16 cellular contexts compared by ENCODE assay signal in the genomic region with DNA sequence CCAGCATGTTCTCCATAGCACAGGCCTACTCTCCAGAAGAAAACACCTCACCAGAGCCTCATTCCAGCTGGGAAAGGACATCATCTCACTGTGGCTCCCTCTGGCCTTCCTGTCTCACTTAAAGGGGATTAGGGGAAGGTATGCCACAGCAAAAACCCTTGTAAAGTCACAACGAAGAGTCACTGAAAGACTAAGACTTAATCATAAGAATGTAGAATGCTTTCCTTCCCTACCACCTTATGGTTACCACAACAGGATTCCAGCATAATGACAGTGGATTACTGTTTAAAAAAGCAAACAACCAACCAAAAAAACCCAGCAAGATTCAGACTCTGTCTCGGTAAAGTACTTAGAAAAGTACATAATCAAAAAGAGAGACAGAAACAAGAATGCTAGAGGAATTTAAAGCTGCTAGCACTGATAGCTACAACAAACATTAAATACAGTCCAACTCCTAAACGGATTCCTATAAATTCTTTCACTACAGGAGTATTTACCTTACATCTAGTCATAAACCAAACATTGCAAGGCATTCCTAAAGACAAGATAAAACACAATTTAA.
DNase-seq lines count a peak whose midpoint lies in the region; ATAC-seq and TF ChIP-seq lines count a peak whose summit lies in the region.
"Had no signal": no experiment of that assay in that cellular context is flagged by ENCODE, and none has a peak within 500 bp of the region (broad histone marks: within the 10 kb centered on the region; RNA-seq: fewer than 3 reads in every experiment).

No MANE protein-coding gene starts in this region.

- TF ChIP-seq CTCF in AG04449 (IDR thresholded peaks at IDR 0.05; ENCODE audit: insufficient read depth, low read length, missing control alignments) (no peak), GM23338 (conservative IDR thresholded peaks at IDR 0.05; ENCODE audit: low read depth in 2 of 2) (no peak)

- H4K20me1 ChIP-seq in GM23338 (replicated peaks; ENCODE audit: insufficient read depth) = no peaks in the 10 kb centered on the region

- no peak for ATAC-seq in memory B cell (ENCODE audit: low read depth)
- ATAC-seq in GM18517 (IDR thresholded peaks at IDR 0.05; ENCODE audit: unreplicated experiment) = no peak
- ATAC-seq in HG03045 (IDR thresholded peaks at IDR 0.05; ENCODE audit: unreplicated experiment) = no peak
- no peak for ATAC-seq in GM23338
- ATAC-seq: left cardiac atrium had no signal

- H2AFZ ChIP-seq in GM23338 = no peak overlapping the region

- no peaks in the 10 kb centered on the region for H3K27me3 ChIP-seq in GM23338 (ENCODE audit: insufficient read depth)
- H3K27me3 ChIP-seq: colonic mucosa, Peyer's patch, uterus had no signal

- peaks cover 37% of the 10 kb centered on the region for H3K4me1 Mint-ChIP-seq in memory B cell
- H3K4me1 Mint-ChIP-seq in GM23338 = peaks cover 4% of the 10 kb centered on the region; the same call in 2 of the 3 replicates
- H3K4me1 Mint-ChIP-seq: nephron had no signal

- H3K9me3 Mint-ChIP-seq in memory B cell = peaks cover 5% of the 10 kb centered on the region
- no peaks in the 10 kb centered on the region for H3K9me3 Mint-ChIP-seq in GM23338

- H3K27ac Mint-ChIP-seq in memory B cell = peak overlapping the region; percentile 87
- H3K27ac Mint-ChIP-seq in GM23338 = no peak overlapping the region
- H3K27ac Mint-ChIP-seq: nephron had no signal

- no peaks in the 10 kb centered on the region; the same call in 1 of the 2 replicates for H3K9me2 ChIP-seq in GM23338 (ENCODE audit: insufficient read depth)

- no peaks in the 10 kb centered on the region for H3K79me2 ChIP-seq in GM23338 (replicated peaks; ENCODE audit: insufficient read depth)

- H3K27ac ChIP-seq in GM23338 (ENCODE audit: low read depth) = no peak overlapping the region
- H3K27ac ChIP-seq: colonic mucosa, Peyer's patch, uterus had no signal

- H3K36me3 ChIP-seq in GM23338 (ENCODE audit: insufficient read depth) = no peaks in the 10 kb centered on the region
- H3K36me3 ChIP-seq: colonic mucosa, Peyer's patch, uterus had no signal

- H3K36me3 Mint-ChIP-seq in memory B cell = peaks cover 42% of the 10 kb centered on the region
- no peaks in the 10 kb centered on the region for H3K36me3 Mint-ChIP-seq in GM23338 (ENCODE audit: low read depth)

- DNase-seq in AG04449 (ENCODE audit: low read depth, low spot score) = peak; percentile 64
- DNase-seq in HCEC 1CT = peak; percentile 12
- DNase-seq in amniotic stem cell (lab: John Stamatoyannopoulos, UW) = peak; percentile 18
- no peak for DNase-seq in memory B cell (ENCODE audit: low spot score in 2 of 2)
- DNase-seq in NCI-H524 treated with DMSO at 0.1 percent for 48 hours (lab: John Stamatoyannopoulos, UW) = no peak
- no peak for DNase-seq in GM23338 (ENCODE audit: low spot score)
- DNase-seq: activated CD8-positive, alpha-beta memory T cell treated with anti-CD3 and anti-CD28 coated beads for 24 hours; activated naive CD4-positive, alpha-beta T cell; C1 segment of cervical spinal cord; colonic mucosa; left cardiac atrium; Peyer's patch; uterus had no signal

- H3K4me2 ChIP-seq in GM23338 = no peak overlapping the region

- CTCF ChIA-PET in AG04449 (lab: Yijun Ruan, JAX) = no interaction called here

- H3K4me3 ChIP-seq in AG04449 (ENCODE audit: low read depth, low read length) (no peak overlapping the region), GM23338 (no peak overlapping the region)
- H3K4me3 ChIP-seq: colonic mucosa, Peyer's patch, uterus had no signal

- H3F3A ChIP-seq in GM23338 (replicated peaks; ENCODE audit: low read depth) = no peaks in the 10 kb centered on the region

- 0 out of 2 replicates have a peak, but pooled peaks cover 3% of the 10 kb centered on the region for H3K4me1 ChIP-seq in GM23338 (ENCODE audit: insufficient read depth)
- H3K4me1 ChIP-seq: colonic mucosa, Peyer's patch, uterus had no signal

- H3K4me3 Mint-ChIP-seq in memory B cell (no peak overlapping the region), GM23338 (no peak overlapping the region)
- H3K4me3 Mint-ChIP-seq: nephron had no signal

- POLR2A ChIA-PET in AG04449 (lab: Yijun Ruan, JAX) = no interaction called here

- H3K27me3 Mint-ChIP-seq in memory B cell (no peaks in the 10 kb centered on the region), GM23338 (ENCODE audit: insufficient read depth, low read depth, poor library complexity) (no peaks in the 10 kb centered on the region)

TF ChIP-seq in GM23338, 12 proteins besides CTCF, POLR2A, EP300 and RAD21 (continues in another document):
- no peak for TF ChIP-seq EZH2phosphoT487 (IDR thresholded peaks at IDR 0.05; ENCODE audit: unreplicated experiment)
- no peak for TF ChIP-seq ZNF114 (CRISPR knock-in tag; IDR thresholded peaks at IDR 0.05)
- TF ChIP-seq ETS1 (IDR thresholded peaks at IDR 0.05) = no peak
- TF ChIP-seq JUNB (IDR thresholded peaks at IDR 0.05; ENCODE audit: unreplicated experiment) = no peak
- no peak for TF ChIP-seq NANOG (IDR thresholded peaks at IDR 0.05; ENCODE audit: borderline replicate concordance)
- TF ChIP-seq, protein P1, sequence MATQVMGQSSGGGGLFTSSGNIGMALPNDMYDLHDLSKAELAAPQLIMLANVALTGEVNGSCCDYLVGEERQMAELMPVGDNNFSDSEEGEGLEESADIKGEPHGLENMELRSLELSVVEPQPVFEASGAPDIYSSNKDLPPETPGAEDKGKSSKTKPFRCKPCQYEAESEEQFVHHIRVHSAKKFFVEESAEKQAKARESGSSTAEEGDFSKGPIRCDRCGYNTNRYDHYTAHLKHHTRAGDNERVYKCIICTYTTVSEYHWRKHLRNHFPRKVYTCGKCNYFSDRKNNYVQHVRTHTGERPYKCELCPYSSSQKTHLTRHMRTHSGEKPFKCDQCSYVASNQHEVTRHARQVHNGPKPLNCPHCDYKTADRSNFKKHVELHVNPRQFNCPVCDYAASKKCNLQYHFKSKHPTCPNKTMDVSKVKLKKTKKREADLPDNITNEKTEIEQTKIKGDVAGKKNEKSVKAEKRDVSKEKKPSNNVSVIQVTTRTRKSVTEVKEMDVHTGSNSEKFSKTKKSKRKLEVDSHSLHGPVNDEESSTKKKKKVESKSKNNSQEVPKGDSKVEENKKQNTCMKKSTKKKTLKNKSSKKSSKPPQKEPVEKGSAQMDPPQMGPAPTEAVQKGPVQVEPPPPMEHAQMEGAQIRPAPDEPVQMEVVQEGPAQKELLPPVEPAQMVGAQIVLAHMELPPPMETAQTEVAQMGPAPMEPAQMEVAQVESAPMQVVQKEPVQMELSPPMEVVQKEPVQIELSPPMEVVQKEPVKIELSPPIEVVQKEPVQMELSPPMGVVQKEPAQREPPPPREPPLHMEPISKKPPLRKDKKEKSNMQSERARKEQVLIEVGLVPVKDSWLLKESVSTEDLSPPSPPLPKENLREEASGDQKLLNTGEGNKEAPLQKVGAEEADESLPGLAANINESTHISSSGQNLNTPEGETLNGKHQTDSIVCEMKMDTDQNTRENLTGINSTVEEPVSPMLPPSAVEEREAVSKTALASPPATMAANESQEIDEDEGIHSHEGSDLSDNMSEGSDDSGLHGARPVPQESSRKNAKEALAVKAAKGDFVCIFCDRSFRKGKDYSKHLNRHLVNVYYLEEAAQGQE (IDR thresholded peaks at IDR 0.05; ENCODE audit: unreplicated experiment) = no peak

Comparison
In these comparisons a context has a peak if more than half of its experiments do, and no peak if none do; other contexts are left out.
1. DNase-seq: peak in AG04449 (single experiment), HCEC 1CT (single experiment) and amniotic stem cell (single experiment); none in memory B cell (0 of 2), NCI-H524 treated with DMSO at 0.1 percent for 48 hours (single experiment) and GM23338 (single experiment).